9 cellular contexts compared by ENCODE assay signal in genomic region chr14:73717247-73717646, GRCh38. TPM values are rescaled to one million over a fixed set of nuclear protein-coding genes. Genes with fewer than 3 reads are reported as not detected.
A peak's percentile ranks its signal among the peaks of the same experiment; 100 is the strongest.
DNase-seq lines count a peak whose midpoint lies in the region; ATAC-seq and TF ChIP-seq lines count a peak whose summit lies in the region.
"Had no signal": no experiment of that assay in that cellular context is flagged by ENCODE, and none has a peak within 500 bp of the region (broad histone marks: within the 10 kb centered on the region; RNA-seq: fewer than 3 reads in every experiment).

No MANE protein-coding gene starts in this region.

- H3K36me3 Mint-ChIP-seq in GM23338 (ENCODE audit: low read depth) = peaks cover 10% of the 10 kb centered on the region
- H3K36me3 Mint-ChIP-seq in activated CD4-positive, alpha-beta T cell treated with anti-CD3 and anti-CD28 coated beads, Interleukin-2, amount 10 ng/mL, durations not matched to agents 24 days and 14 days (ENCODE audit: low read depth) = peaks cover 50% of the 10 kb centered on the region

- H3F3A ChIP-seq in GM23338 (replicated peaks; ENCODE audit: low read depth) = peaks cover 29% of the 10 kb centered on the region; the same call in 1 of the 2 replicates

- no peak for DNase-seq in GM23338 (ENCODE audit: low spot score)
- DNase-seq in OCI-M1 (lab: John Stamatoyannopoulos, UW) = peak; percentile 13
- DNase-seq in fibroblast of peridontal ligament (ENCODE audit: extremely low read depth) = peak; percentile 23
- peak; percentile 41 for DNase-seq in renal cortical epithelial cell (ENCODE audit: low read depth)
- no peak for DNase-seq in NCI-H226
- DNase-seq in stimulated activated CD4-positive, alpha-beta T cell treated with anti-CD3 and anti-CD28 coated beads, Interleukin-2, amount 100 ng/mL, for 24 hours = no peak
- no peak for DNase-seq in hippocampal formation (lab: John Stamatoyannopoulos, UW)
- no peak for DNase-seq in activated CD4-positive, alpha-beta T cell treated with anti-CD3 and anti-CD28 coated beads, Interleukin-2, amount 10 ng/mL, durations not matched to agents 24 days and 14 days
- DNase-seq: stimulated activated naive CD4-positive, alpha-beta T cell had no signal

- no peaks in the 10 kb centered on the region for H3K9me2 ChIP-seq in GM23338 (ENCODE audit: insufficient read depth)

- H3K4me3 Mint-ChIP-seq in GM23338 = peak overlapping the region; percentile 82; the same call in 1 of the 3 replicates
- no peak overlapping the region for H3K4me3 Mint-ChIP-seq in activated CD4-positive, alpha-beta T cell treated with anti-CD3 and anti-CD28 coated beads, Interleukin-2, amount 10 ng/mL, durations not matched to agents 24 days and 14 days

- ATAC-seq in GM23338 = no peak

- H3K27me3 Mint-ChIP-seq in GM23338 (ENCODE audit: insufficient read depth, low read depth, poor library complexity) = peaks cover 30% of the 10 kb centered on the region
- no peaks in the 10 kb centered on the region for H3K27me3 Mint-ChIP-seq in activated CD4-positive, alpha-beta T cell treated with anti-CD3 and anti-CD28 coated beads, Interleukin-2, amount 10 ng/mL, durations not matched to agents 24 days and 14 days

- H3K4me1 Mint-ChIP-seq in GM23338 = peaks cover 55% of the 10 kb centered on the region
- H3K4me1 Mint-ChIP-seq in activated CD4-positive, alpha-beta T cell treated with anti-CD3 and anti-CD28 coated beads, Interleukin-2, amount 10 ng/mL, durations not matched to agents 24 days and 14 days = peaks cover 19% of the 10 kb centered on the region

- no peaks in the 10 kb centered on the region for H3K36me3 ChIP-seq in GM23338 (ENCODE audit: insufficient read depth)

- no peak for TF ChIP-seq CTCF in GM23338 (conservative IDR thresholded peaks at IDR 0.05; ENCODE audit: low read depth in 2 of 2)

- H3K9me3 Mint-ChIP-seq in GM23338 = no peaks in the 10 kb centered on the region; the same call in 2 of the 3 replicates
- H3K9me3 Mint-ChIP-seq in activated CD4-positive, alpha-beta T cell treated with anti-CD3 and anti-CD28 coated beads, Interleukin-2, amount 10 ng/mL, durations not matched to agents 24 days and 14 days = no peaks in the 10 kb centered on the region

- H3K27ac ChIP-seq in GM23338 (ENCODE audit: low read depth) = no peak overlapping the region

- H3K4me3 ChIP-seq in GM23338 = peak overlapping the region; percentile 88

- H3K79me2 ChIP-seq in GM23338 (replicated peaks; ENCODE audit: insufficient read depth) = peaks cover 14% of the 10 kb centered on the region

- H2AFZ ChIP-seq in GM23338 = no peak overlapping the region

- peaks cover 20% of the 10 kb centered on the region; the same call in 1 of the 2 replicates for H3K27me3 ChIP-seq in GM23338 (ENCODE audit: insufficient read depth)

- peaks cover 11% of the 10 kb centered on the region for H4K20me1 ChIP-seq in GM23338 (replicated peaks; ENCODE audit: insufficient read depth)

- H3K4me1 ChIP-seq in GM23338 (ENCODE audit: insufficient read depth) = peaks cover 46% of the 10 kb centered on the region

- H3K4me2 ChIP-seq in GM23338 = peak overlapping the region; percentile 97

- intact Hi-C loops in activated CD4-positive, alpha-beta T cell treated with anti-CD3 and anti-CD28 coated beads, Interleukin-2, amount 10 ng/mL, durations not matched to agents 24 days and 14 days (cut with micrococcal nuclease) = loop anchor here (10.0 kb wide), 1 partner anchor 222 kb away; the partner anchor contains the start of gene RIOX1

- no peak overlapping the region for H3K27ac Mint-ChIP-seq in GM23338
- no peak overlapping the region for H3K27ac Mint-ChIP-seq in activated CD4-positive, alpha-beta T cell treated with anti-CD3 and anti-CD28 coated beads, Interleukin-2, amount 10 ng/mL, durations not matched to agents 24 days and 14 days

TF ChIP-seq in GM23338, 12 proteins besides CTCF, POLR2A, EP300 and RAD21 (continues in another document):
- TF ChIP-seq ETS1 (IDR thresholded peaks at IDR 0.05) (no peak), STAT1 (IDR thresholded peaks at IDR 0.05; ENCODE audit: unreplicated experiment) (no peak), ZNF114 (CRISPR knock-in tag; IDR thresholded peaks at IDR 0.05) (no peak)
- TF ChIP-seq, protein P1, sequence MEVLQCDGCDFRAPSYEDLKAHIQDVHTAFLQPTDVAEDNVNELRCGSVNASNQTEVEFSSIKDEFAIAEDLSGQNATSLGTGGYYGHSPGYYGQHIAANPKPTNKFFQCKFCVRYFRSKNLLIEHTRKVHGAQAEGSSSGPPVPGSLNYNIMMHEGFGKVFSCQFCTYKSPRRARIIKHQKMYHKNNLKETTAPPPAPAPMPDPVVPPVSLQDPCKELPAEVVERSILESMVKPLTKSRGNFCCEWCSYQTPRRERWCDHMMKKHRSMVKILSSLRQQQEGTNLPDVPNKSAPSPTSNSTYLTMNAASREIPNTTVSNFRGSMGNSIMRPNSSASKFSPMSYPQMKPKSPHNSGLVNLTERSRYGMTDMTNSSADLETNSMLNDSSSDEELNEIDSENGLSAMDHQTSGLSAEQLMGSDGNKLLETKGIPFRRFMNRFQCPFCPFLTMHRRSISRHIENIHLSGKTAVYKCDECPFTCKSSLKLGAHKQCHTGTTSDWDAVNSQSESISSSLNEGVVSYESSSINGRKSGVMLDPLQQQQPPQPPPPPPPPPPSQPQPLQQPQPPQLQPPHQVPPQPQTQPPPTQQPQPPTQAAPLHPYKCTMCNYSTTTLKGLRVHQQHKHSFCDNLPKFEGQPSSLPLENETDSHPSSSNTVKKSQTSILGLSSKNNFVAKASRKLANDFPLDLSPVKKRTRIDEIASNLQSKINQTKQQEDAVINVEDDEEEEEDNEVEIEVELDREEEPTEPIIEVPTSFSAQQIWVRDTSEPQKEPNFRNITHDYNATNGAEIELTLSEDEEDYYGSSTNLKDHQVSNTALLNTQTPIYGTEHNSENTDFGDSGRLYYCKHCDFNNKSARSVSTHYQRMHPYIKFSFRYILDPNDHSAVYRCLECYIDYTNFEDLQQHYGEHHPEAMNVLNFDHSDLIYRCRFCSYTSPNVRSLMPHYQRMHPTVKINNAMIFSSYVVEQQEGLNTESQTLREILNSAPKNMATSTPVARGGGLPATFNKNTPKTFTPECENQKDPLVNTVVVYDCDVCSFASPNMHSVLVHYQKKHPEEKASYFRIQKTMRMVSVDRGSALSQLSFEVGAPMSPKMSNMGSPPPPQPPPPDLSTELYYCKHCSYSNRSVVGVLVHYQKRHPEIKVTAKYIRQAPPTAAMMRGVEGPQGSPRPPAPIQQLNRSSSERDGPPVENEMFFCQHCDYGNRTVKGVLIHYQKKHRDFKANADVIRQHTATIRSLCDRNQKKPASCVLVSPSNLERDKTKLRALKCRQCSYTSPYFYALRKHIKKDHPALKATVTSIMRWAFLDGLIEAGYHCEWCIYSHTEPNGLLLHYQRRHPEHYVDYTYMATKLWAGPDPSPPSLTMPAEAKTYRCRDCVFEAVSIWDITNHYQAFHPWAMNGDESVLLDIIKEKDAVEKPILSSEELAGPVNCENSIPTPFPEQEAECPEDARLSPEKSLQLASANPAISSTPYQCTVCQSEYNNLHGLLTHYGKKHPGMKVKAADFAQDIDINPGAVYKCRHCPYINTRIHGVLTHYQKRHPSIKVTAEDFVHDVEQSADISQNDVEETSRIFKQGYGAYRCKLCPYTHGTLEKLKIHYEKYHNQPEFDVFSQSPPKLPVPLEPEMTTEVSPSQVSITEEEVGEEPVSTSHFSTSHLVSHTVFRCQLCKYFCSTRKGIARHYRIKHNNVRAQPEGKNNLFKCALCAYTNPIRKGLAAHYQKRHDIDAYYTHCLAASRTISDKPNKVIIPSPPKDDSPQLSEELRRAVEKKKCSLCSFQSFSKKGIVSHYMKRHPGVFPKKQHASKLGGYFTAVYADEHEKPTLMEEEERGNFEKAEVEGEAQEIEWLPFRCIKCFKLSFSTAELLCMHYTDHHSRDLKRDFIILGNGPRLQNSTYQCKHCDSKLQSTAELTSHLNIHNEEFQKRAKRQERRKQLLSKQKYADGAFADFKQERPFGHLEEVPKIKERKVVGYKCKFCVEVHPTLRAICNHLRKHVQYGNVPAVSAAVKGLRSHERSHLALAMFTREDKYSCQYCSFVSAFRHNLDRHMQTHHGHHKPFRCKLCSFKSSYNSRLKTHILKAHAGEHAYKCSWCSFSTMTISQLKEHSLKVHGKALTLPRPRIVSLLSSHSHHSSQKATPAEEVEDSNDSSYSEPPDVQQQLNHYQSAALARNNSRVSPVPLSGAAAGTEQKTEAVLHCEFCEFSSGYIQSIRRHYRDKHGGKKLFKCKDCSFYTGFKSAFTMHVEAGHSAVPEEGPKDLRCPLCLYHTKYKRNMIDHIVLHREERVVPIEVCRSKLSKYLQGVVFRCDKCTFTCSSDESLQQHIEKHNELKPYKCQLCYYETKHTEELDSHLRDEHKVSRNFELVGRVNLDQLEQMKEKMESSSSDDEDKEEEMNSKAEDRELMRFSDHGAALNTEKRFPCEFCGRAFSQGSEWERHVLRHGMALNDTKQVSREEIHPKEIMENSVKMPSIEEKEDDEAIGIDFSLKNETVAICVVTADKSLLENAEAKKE (CRISPR knock-in tag; IDR thresholded peaks at IDR 0.05) = no peak

RNA-seq across cellular contexts. Expression of gene PNMA1, which starts 3.1 kb away (rescaled TPM):
- total RNA-seq in GM23338 (2014; rRNA removed; shearing (Covaris generic)) = 32.9 and 35.6 TPM in 2 replicates
- polyA plus RNA-seq in GM23338 (2016; fragmentation: Nextera tagmentation; extraction: Ambion mirVana) = 18.2 and 19.6 TPM in 2 replicates
- total RNA-seq in renal cortical epithelial cell = 15.3 and 86.2 TPM in 2 replicates
- total RNA-seq in activated CD4-positive, alpha-beta T cell treated with anti-CD3 and anti-CD28 coated beads, Interleukin-2, amount 10 ng/mL, durations not matched to agents 24 days and 14 days = 29.7 and 30.4 TPM in 2 replicates

Comparison
In these comparisons a context has a peak if more than half of its experiments do, and no peak if none do; other contexts are left out.
1. DNase-seq: peak in OCI-M1 (single experiment), fibroblast of peridontal ligament (single experiment) and renal cortical epithelial cell (single experiment); none in GM23338 (single experiment), NCI-H226 (single experiment), stimulated activated CD4-positive, alpha-beta T cell treated with anti-CD3 and anti-CD28 coated beads, Interleukin-2, amount 100 ng/mL, for 24 hours (0 of 2), hippocampal formation (0 of 2) and activated CD4-positive, alpha-beta T cell treated with anti-CD3 and anti-CD28 coated beads, Interleukin-2, amount 10 ng/mL, durations not matched to agents 24 days and 14 days (single experiment).